26 cellular contexts compared by ENCODE assay signal in the genomic region with DNA sequence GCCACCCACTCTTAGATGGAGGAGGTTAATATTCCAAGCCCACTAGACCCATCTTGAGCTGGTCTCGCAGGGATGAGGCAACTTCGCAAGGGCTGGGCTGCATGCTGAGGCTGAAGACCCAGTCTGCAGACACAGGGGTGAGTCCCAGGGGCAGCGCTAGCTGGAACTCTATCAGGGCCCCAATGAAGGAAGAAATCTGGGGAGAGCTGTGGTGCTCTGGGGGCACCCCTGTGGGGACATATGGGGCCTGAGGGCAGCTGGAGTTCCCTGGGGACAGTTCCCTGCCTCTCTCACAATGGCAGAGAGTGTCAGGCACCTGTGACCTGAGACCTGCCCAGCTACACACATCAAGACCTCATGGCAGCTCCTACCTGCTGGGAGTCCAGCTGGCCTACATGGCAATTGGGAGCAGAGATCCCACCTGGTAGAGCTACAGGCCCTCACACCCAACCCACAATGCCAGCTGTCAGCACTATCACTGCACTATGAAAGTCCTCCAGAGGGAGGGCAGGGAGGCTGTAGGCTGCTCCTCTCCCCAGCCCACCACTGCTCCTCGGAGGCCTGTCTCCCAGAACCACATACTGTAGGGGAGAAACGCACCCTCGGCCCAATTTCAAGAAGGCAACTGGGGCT.
"Had no signal": no experiment of that assay in that cellular context is flagged by ENCODE, and none has a peak within 500 bp of the region (broad histone marks: within the 10 kb centered on the region; RNA-seq: fewer than 3 reads in every experiment).

No MANE protein-coding gene starts in this region.

- H3K36me3 ChIP-seq: adrenal gland, gastrocnemius medialis, neural progenitor cell, right lobe of liver, transverse colon had no signal

- ATAC-seq: body of pancreas; gastrocnemius medialis; left cardiac atrium; right lobe of liver; stimulated activated naive CD8-positive, alpha-beta T cell treated with anti-CD3 and anti-CD28 coated beads, Interleukin-15, Interleukin-2, amounts not matched to agents 100 U/mL and 50 U/mL, for 24 hours had no signal

- H3K9me3 ChIP-seq: adrenal gland, body of pancreas, gastrocnemius medialis, right lobe of liver, testis, transverse colon had no signal

- H3K4me1 Mint-ChIP-seq: activated B cell treated with CpG ODN at 0.5 μM for 24 hours; activated naive CD8-positive, alpha-beta T cell treated with anti-CD3 and anti-CD28 coated beads for 36 hours; naive B cell had no signal

- H3K4me3 Mint-ChIP-seq: activated B cell treated with CpG ODN at 0.5 μM for 24 hours; activated naive CD4-positive, alpha-beta T cell treated with anti-CD3 and anti-CD28 coated beads for 36 hours; activated naive CD8-positive, alpha-beta T cell treated with anti-CD3 and anti-CD28 coated beads for 36 hours; activated T-helper 1 cell treated with anti-CD3 and anti-CD28 coated beads, Interleukin-12 subunit alpha, Interleukin-12 subunit beta, Interleukin-2, Interleukin-4 antibody, amounts not matched to agents 30 ng/mL and 10 ng/mL and 1 ng/mL, durations not matched to agents 14 hours and 24 hours and 36 hours; dendritic cell treated with granulocyte-macrophage colony-stimulating factor and Interleukin-4, amounts not matched to agents 40 ng/mL and 50 ng/mL, for 4 days; mesothelial cell of epicardium; naive B cell; neural progenitor cell; T-helper 2 cell treated with Interferon-gamma antibody and Interleukin-4, amounts not matched to agents 5 μg/mL and 100 μg/mL, for 36 hours had no signal

- H3K9ac ChIP-seq: neural progenitor cell had no signal

- DNase-seq: activated B cell treated with CpG ODN at 0.5 μM for 24 hours; activated CD4-positive, alpha-beta T cell treated with anti-CD3 and anti-CD28 coated beads, Interleukin-2, amount 50 U/mL, for 4 hours; activated effector memory CD4-positive, alpha-beta T cell treated with anti-CD3 and anti-CD28 coated beads, Interleukin-2, amount 50 U/mL, for 16 hours; activated naive CD4-positive, alpha-beta T cell treated with anti-CD3 and anti-CD28 coated beads for 36 hours; activated naive CD8-positive, alpha-beta T cell treated with anti-CD3 and anti-CD28 coated beads for 36 hours; activated T-cell treated with anti-CD3 and anti-CD28 coated beads, Interleukin-2, amount 50 U/mL, for 1 hour; aorta; body of pancreas; effector CD4-positive, alpha-beta T cell; gastrocnemius medialis; glutamatergic neuron; left cardiac atrium; naive B cell; right lobe of liver; stimulated activated CD4-positive, alpha-beta T cell treated with anti-CD3 and anti-CD28 coated beads, Interleukin-2, amount 100 ng/mL, for 48 hours; stimulated activated naive CD8-positive, alpha-beta T cell treated with anti-CD3 and anti-CD28 coated beads, Interleukin-15, Interleukin-2, amounts not matched to agents 100 U/mL and 50 U/mL, for 24 hours; T-helper 1 cell; testis; transverse colon had no signal

- H3K4me3 ChIP-seq: adrenal gland, body of pancreas, gastrocnemius medialis, neural progenitor cell, right lobe of liver, testis, transverse colon had no signal

- H3K4me2 ChIP-seq: neural progenitor cell had no signal

- H3K27ac Mint-ChIP-seq: activated B cell treated with CpG ODN at 0.5 μM for 24 hours; activated naive CD4-positive, alpha-beta T cell treated with anti-CD3 and anti-CD28 coated beads for 36 hours; activated naive CD8-positive, alpha-beta T cell treated with anti-CD3 and anti-CD28 coated beads for 36 hours; activated T-helper 1 cell treated with anti-CD3 and anti-CD28 coated beads, Interleukin-12 subunit alpha, Interleukin-12 subunit beta, Interleukin-2, Interleukin-4 antibody, amounts not matched to agents 30 ng/mL and 10 ng/mL and 1 ng/mL, durations not matched to agents 14 hours and 24 hours and 36 hours; dendritic cell treated with granulocyte-macrophage colony-stimulating factor and Interleukin-4, amounts not matched to agents 40 ng/mL and 50 ng/mL, for 4 days; mesothelial cell of epicardium; naive B cell; neural progenitor cell; T-helper 2 cell treated with Interferon-gamma antibody and Interleukin-4, amounts not matched to agents 5 μg/mL and 100 μg/mL, for 36 hours had no signal

- H3K9me3 Mint-ChIP-seq: activated naive CD4-positive, alpha-beta T cell treated with anti-CD3 and anti-CD28 coated beads for 36 hours; activated T-helper 1 cell treated with anti-CD3 and anti-CD28 coated beads, Interleukin-12 subunit alpha, Interleukin-12 subunit beta, Interleukin-2, Interleukin-4 antibody, amounts not matched to agents 30 ng/mL and 10 ng/mL and 1 ng/mL, durations not matched to agents 14 hours and 24 hours and 36 hours; T-helper 2 cell treated with Interferon-gamma antibody and Interleukin-4, amounts not matched to agents 5 μg/mL and 100 μg/mL, for 36 hours had no signal

- H3K27ac ChIP-seq: adrenal gland, body of pancreas, epithelial cell of prostate, gastrocnemius medialis, neural progenitor cell, right lobe of liver, testis, transverse colon had no signal

- H3K36me3 Mint-ChIP-seq: activated naive CD8-positive, alpha-beta T cell treated with anti-CD3 and anti-CD28 coated beads for 36 hours; mesothelial cell of epicardium; naive B cell; neural progenitor cell had no signal

- H3K27me3 ChIP-seq: adrenal gland, body of pancreas, gastrocnemius medialis, neural progenitor cell, right lobe of liver, testis, transverse colon had no signal

- H3K4me1 ChIP-seq: adrenal gland, body of pancreas, gastrocnemius medialis, neural progenitor cell, right lobe of liver, testis, transverse colon had no signal

- H2AFZ ChIP-seq: neural progenitor cell had no signal
